ENCODE assay signal across 23 cellular contexts in genomic region chr10:44971935-44972792, GRCh38. TPM values are rescaled to one million over a fixed set of nuclear protein-coding genes. Genes with fewer than 3 reads are reported as not detected.
A peak's percentile ranks its signal among the peaks of the same experiment; 100 is the strongest.
DNase-seq lines count a peak whose midpoint lies in the region; ATAC-seq, FAIRE-seq and TF ChIP-seq lines count a peak whose summit lies in the region.
"Had no signal": no experiment of that assay in that cellular context is flagged by ENCODE, and none has a peak within 500 bp of the region (broad histone marks: within the 10 kb centered on the region; RNA-seq: fewer than 3 reads in every experiment).

No MANE protein-coding gene starts in this region.

- H3K9me3 Mint-ChIP-seq in activated T-cell treated with anti-CD3 and anti-CD28 coated beads, Interleukin-2, amount 50 U/mL, for 24 hours: no peaks in the 10 kb centered on the region
- H3K9me3 Mint-ChIP-seq: activated CD4-positive, alpha-beta T cell treated with anti-CD3 and anti-CD28 coated beads, Interleukin-2, amount 10 ng/mL, durations not matched to agents 7 days and 5 days had no signal

- H3K4me1 ChIP-seq in left ventricle myocardium inferior: peaks cover 91% of the 10 kb centered on the region
- H3K4me1 ChIP-seq in H1 (replicated peaks in 1 of 4; ENCODE audit: control insufficient read depth in 3 of 4, insufficient read depth in 4 of 4, low read length in 3 of 4): peaks cover 12 to 35% (median 27%) of the 10 kb centered on the region in 4 experiments
- H3K4me1 ChIP-seq in osteoblast (ENCODE audit: insufficient read depth, low read length): peaks cover 38% of the 10 kb centered on the region

- H3K4me2 ChIP-seq in H1 (ENCODE audit: insufficient read depth in 1 of 2, low read depth in 2 of 2, low read length in 2 of 2) (no peak overlapping the region), osteoblast (ENCODE audit: insufficient read depth, low read length) (no peak overlapping the region)

- H3K4ac ChIP-seq in H1 (replicated peaks; ENCODE audit: insufficient read length, low read depth, low read length): no peak overlapping the region

- H3K23ac ChIP-seq in H1 (ENCODE audit: insufficient read length): no peak overlapping the region

- no peak overlapping the region for H2BK12ac ChIP-seq in H1 (ENCODE audit: low read depth, low read length)

- in situ Hi-C loops in GM13977 (cut with MboI; ENCODE audit: low pct_unique_long_range_greater_than_20kb, low sequenced_read_pairs, unreplicated experiment): no loop called here

- no peak overlapping the region for H3K14ac ChIP-seq in H1 (ENCODE audit: insufficient read length)

- no peak overlapping the region for H2BK5ac ChIP-seq in H1 (ENCODE audit: low read depth, low read length)

- no peak for TF ChIP-seq EP300 in H1 (IDR thresholded peaks at IDR 0.05; ENCODE audit: borderline replicate concordance in 1 of 2, low read depth in 2 of 2, low read length in 2 of 2)

- DNase-seq in left ventricle myocardium inferior: no peak
- no peak for DNase-seq in Right ventricle myocardium superior
- no peak for DNase-seq in H1 (ENCODE audit: low read depth in 1 of 2, low spot score in 2 of 2)
- DNase-seq in osteoblast (ENCODE audit: insufficient read length, low spot score, missing footprints): peak; percentile 58
- DNase-seq in NCI-H2081 treated with DMSO at 0.1 percent for 48 hours (lab: John Stamatoyannopoulos, UW): no peak
- no peak for DNase-seq in GM13977 (ENCODE audit: low spot score)
- DNase-seq in activated T-cell treated with anti-CD3 and anti-CD28 coated beads, Interleukin-2, amount 50 U/mL, for 24 hours: no peak
- DNase-seq in effector CD4-positive, alpha-beta T cell: no peak
- DNase-seq: activated CD4-positive, alpha-beta T cell treated with anti-CD3 and anti-CD28 coated beads, Interleukin-2, amount 10 ng/mL, durations not matched to agents 7 days and 5 days; activated naive CD4-positive, alpha-beta T cell; activated T-cell treated with anti-CD3 and anti-CD28 coated beads, Interleukin-2, amount 50 U/mL, for 48 hours; cerebellar nuclear complex; DMS153; kidney glomerular epithelial cell; NCI-H1694; NCI-H524 treated with DMSO at 0.1 percent for 48 hours; NK-92 treated with Interleukin-12 subunit alpha and Interleukin-12 subunit beta, amount 100 ng/mL, for 24 hours; PC-3; SHP77; stimulated activated naive CD8-positive, alpha-beta T cell treated with anti-CD3 and anti-CD28 coated beads, Interleukin-15, Interleukin-2, amounts not matched to agents 100 U/mL and 50 U/mL, for 24 hours; T1000 had no signal

- no peak for TF ChIP-seq RAD21 in H1 (IDR thresholded peaks at IDR 0.05 in 1 of 2, conservative IDR thresholded peaks at IDR 0.05 in 1 of 2; ENCODE audit: low read depth in 2 of 2, low read length in 2 of 2)

- H3K27ac Mint-ChIP-seq in activated T-cell treated with anti-CD3 and anti-CD28 coated beads, Interleukin-2, amount 50 U/mL, for 24 hours: no peak overlapping the region
- H3K27ac Mint-ChIP-seq: activated CD4-positive, alpha-beta T cell treated with anti-CD3 and anti-CD28 coated beads, Interleukin-2, amount 10 ng/mL, durations not matched to agents 7 days and 5 days; progenitor cell of endocrine pancreas had no signal

- H3K56ac ChIP-seq in H1 (replicated peaks; ENCODE audit: insufficient read length, low read depth, low read length): no peak overlapping the region

- H2BK120ac ChIP-seq in H1 (replicated peaks; ENCODE audit: low read depth, low read length): no peak overlapping the region

- H2AFZ ChIP-seq in H1 (ENCODE audit: low read length): no peak overlapping the region
- no peak overlapping the region for H2AFZ ChIP-seq in osteoblast (ENCODE audit: low read length)

- peak overlapping the region; percentile 96 for H3K27ac ChIP-seq in left ventricle myocardium inferior (replicated peaks)
- no peak overlapping the region for H3K27ac ChIP-seq in H1 (ENCODE audit: low read depth, low read length)
- H3K27ac ChIP-seq in osteoblast (ENCODE audit: low read depth, low read length): no peak overlapping the region
- H3K27ac ChIP-seq: epithelial cell of prostate had no signal

- H3K23me2 ChIP-seq in H1 (ENCODE audit: low read depth, low read length): peaks cover 14% of the 10 kb centered on the region; the same call in 1 of the 2 replicates

- CTCF ChIA-PET in H1 (lab: Charles Lee; ENCODE audit: partially characterized antibody): interaction anchor here (1.2 to 2.6 kb wide), 7 partner anchors 9 to 47 kb away, joined by 4 to 26 read pairs (median 6); no protein-coding TSS in a partner anchor

- H2BK15ac ChIP-seq in H1 (ENCODE audit: low read length): 0 out of 2 replicates have a peak overlapping the region, but pooled peaks have one; percentile 40

- H3K27me3 Mint-ChIP-seq in activated T-cell treated with anti-CD3 and anti-CD28 coated beads, Interleukin-2, amount 50 U/mL, for 24 hours: peaks cover 5% of the 10 kb centered on the region
- H3K27me3 Mint-ChIP-seq: progenitor cell of endocrine pancreas had no signal

- no peak overlapping the region for H3K9ac ChIP-seq in H1 (replicated peaks in 1 of 4; ENCODE audit: extremely low read depth in 1 of 4, low read depth in 3 of 4, low read length in 3 of 4)

- no peak for ATAC-seq in Right ventricle myocardium superior (ENCODE audit: poor library complexity)
- ATAC-seq: PC-3; stimulated activated naive CD8-positive, alpha-beta T cell treated with anti-CD3 and anti-CD28 coated beads, Interleukin-15, Interleukin-2, amounts not matched to agents 100 U/mL and 50 U/mL, for 24 hours had no signal

- no peaks in the 10 kb centered on the region for H3K79me2 ChIP-seq in H1 (ENCODE audit: control insufficient read depth in 1 of 2, insufficient read depth in 2 of 2, low read length in 2 of 2)
- peaks cover 4% of the 10 kb centered on the region for H3K79me2 ChIP-seq in osteoblast (ENCODE audit: insufficient read depth, low read length)

- no peaks in the 10 kb centered on the region for H3K9me3 ChIP-seq in left ventricle myocardium inferior (replicated peaks)
- no peaks in the 10 kb centered on the region for H3K9me3 ChIP-seq in H1 (ENCODE audit: insufficient read depth in 2 of 2, low read depth in 1 of 2, low read length in 1 of 2)
- no peaks in the 10 kb centered on the region for H3K9me3 ChIP-seq in osteoblast (ENCODE audit: low read depth, low read length)

- H3K4me3 ChIP-seq in left ventricle myocardium inferior: no peak overlapping the region
- H3K4me3 ChIP-seq in H1 (ENCODE audit: extremely low read depth in 1 of 4, insufficient read depth in 2 of 4, low read depth in 3 of 4, low read length in 4 of 4): no peak overlapping the region
- H3K4me3 ChIP-seq in osteoblast (ENCODE audit: insufficient read depth, low read length): no peak overlapping the region

- H3K4me1 Mint-ChIP-seq in activated T-cell treated with anti-CD3 and anti-CD28 coated beads, Interleukin-2, amount 50 U/mL, for 24 hours (ENCODE audit: low read depth): peaks cover 38% of the 10 kb centered on the region

- FAIRE-seq in H1 (lab: Jason Lieb, UNC): no peak

- intact Hi-C loops in left ventricle myocardium inferior (cut with micrococcal nuclease): no loop called here
- intact Hi-C loops in Right ventricle myocardium superior (cut with DNase I): loop anchor here (5.0 kb wide), 1 partner anchor 40 kb away; no protein-coding TSS in a partner anchor

- no peak for TF ChIP-seq CTCF in left ventricle myocardium inferior (IDR thresholded peaks at IDR 0.05; ENCODE audit: borderline replicate concordance)
- no peak for TF ChIP-seq CTCF in H1 (IDR thresholded peaks at IDR 0.05; ENCODE audit: control extremely low read depth in 1 of 3, insufficient read depth in 1 of 3, low read depth in 1 of 3, low read length in 3 of 3)
- TF ChIP-seq CTCF in osteoblast (IDR thresholded peaks at IDR 0.05; ENCODE audit: extremely low read depth, low read depth, low read length): no peak
- no peak for TF ChIP-seq CTCF in GM13977 (IDR thresholded peaks at IDR 0.05; ENCODE audit: extremely low read depth, insufficient read depth, missing control alignments)

- 92% methylated on average over 12 of the region's 12 CpGs; no CpG with 5 or more reads in 1 of the 2 experiments for WGBS in H1 (ENCODE audit: extremely low coverage in 1 of 2, insufficient coverage in 1 of 2, insufficient read length in 1 of 2, insufficient replicate concordance in 2 of 2, low coverage in 1 of 2, low lambda C conversion rate in 2 of 2, missing lambda C conversion rate in 1 of 2), 2 experiments

- no peak overlapping the region for H4K91ac ChIP-seq in H1 (replicated peaks; ENCODE audit: insufficient read length, low read length)

- H3K36me3 ChIP-seq in left ventricle myocardium inferior (peaks cover 57% of the 10 kb centered on the region), H1 (ENCODE audit: control insufficient read depth in 2 of 4, insufficient read depth in 4 of 4, low read length in 3 of 4) (peaks cover 0 to 6% (median 0%) of the 10 kb centered on the region in 4 experiments; a peak in 3 of 8 replicates), osteoblast (ENCODE audit: insufficient read depth, low read length) (peaks cover 5% of the 10 kb centered on the region)

- peaks cover 0 to 2% of the 10 kb centered on the region in 2 experiments for H4K20me1 ChIP-seq in H1 (replicated peaks in 1 of 2; ENCODE audit: control insufficient read depth in 1 of 2, insufficient read depth in 2 of 2, low read length in 2 of 2)
- H4K20me1 ChIP-seq in osteoblast (ENCODE audit: insufficient read depth, low read length): no peaks in the 10 kb centered on the region

- POLR2A ChIA-PET in H1 (lab: Charles Lee; ENCODE audit: partially characterized antibody): interaction anchor here (0.8 to 1.9 kb wide), 5 partner anchors 9 to 39 kb away, joined by 3 to 7 read pairs (median 4); partner anchors contain the start of gene RASSF4

- H2BK20ac ChIP-seq in H1 (ENCODE audit: low read length): no peak overlapping the region

- no peak overlapping the region for H4K5ac ChIP-seq in H1 (ENCODE audit: insufficient read length, low read depth, low read length)

- peaks cover 5% of the 10 kb centered on the region; the same call in 1 of the 2 replicates for H3K79me1 ChIP-seq in H1 (ENCODE audit: low read depth, low read length)

- H3K27me3 ChIP-seq in left ventricle myocardium inferior (ENCODE audit: low read depth): no peaks in the 10 kb centered on the region
- no peaks in the 10 kb centered on the region; a peak in 1 of 7 replicates for H3K27me3 ChIP-seq in H1 (replicated peaks in 1 of 4; ENCODE audit: control insufficient read depth in 3 of 4, extremely low read depth in 1 of 4, insufficient read depth in 3 of 4, low read length in 3 of 4)
- no peaks in the 10 kb centered on the region for H3K27me3 ChIP-seq in osteoblast (ENCODE audit: insufficient read depth, low read length)

- no peak overlapping the region for H3K18ac ChIP-seq in H1 (ENCODE audit: extremely low read depth, low read length)

- no peak overlapping the region for H2AK5ac ChIP-seq in H1 (ENCODE audit: low read depth, low read length)

- no peak overlapping the region for H4K8ac ChIP-seq in H1 (ENCODE audit: extremely low read depth, insufficient read depth, low read length)

- no peaks in the 10 kb centered on the region for H3K36me3 Mint-ChIP-seq in activated T-cell treated with anti-CD3 and anti-CD28 coated beads, Interleukin-2, amount 50 U/mL, for 24 hours (ENCODE audit: low read depth)

- TF ChIP-seq POLR2A in H1 (IDR thresholded peaks at IDR 0.05; ENCODE audit: control extremely low read depth in 1 of 2, low read depth in 2 of 2, low read length in 2 of 2): no peak

- H3K4me3 Mint-ChIP-seq in activated T-cell treated with anti-CD3 and anti-CD28 coated beads, Interleukin-2, amount 50 U/mL, for 24 hours: no peak overlapping the region
- H3K4me3 Mint-ChIP-seq: activated CD4-positive, alpha-beta T cell treated with anti-CD3 and anti-CD28 coated beads, Interleukin-2, amount 10 ng/mL, durations not matched to agents 7 days and 5 days had no signal

RNA-seq across cellular contexts. Expression of gene DEPP1, which starts 6.4 kb away (rescaled TPM):
- total RNA-seq in left ventricle myocardium inferior (27.5 TPM), Right ventricle myocardium superior (35.1 TPM), osteoblast (43.6 and 87.6 TPM in 2 replicates)
- 0.67 and 0.80 TPM in 2 replicates for total RNA-seq in H1 (2021; fragmentation: NEBNext Ultra II Directional; extraction: Animal tissue kit (Norgen Biotek cat#: 25700))
- polyA plus RNA-seq in H1 (2011; rRNA removed): 4.5 and 5.3 TPM in 2 replicates
- polyA plus RNA-seq in H1 (2011; cell fraction: cytosol; rRNA removed): 3.6 TPM
- 6.4 TPM for polyA plus RNA-seq in H1 (2011; cell fraction: nucleus; rRNA removed)
- 1.5 to 2.8 TPM (median 2.0 TPM) in 4 replicates for polyA plus RNA-seq in H1 (2012, experiment 1 of 2)
- 1.9 TPM for polyA plus RNA-seq in H1 (2012, experiment 2 of 2)
- polyA plus RNA-seq in H1 (2013, experiment 1 of 2): 0.14 TPM
- 0.07 TPM for polyA plus RNA-seq in H1 (2013, experiment 2 of 2)
- 6.2 and 6.3 TPM in 2 replicates for polyA minus RNA-seq in H1 (2011; rRNA and poly(A)+ RNA removed)
- polyA minus RNA-seq in H1 (2011; cell fraction: cytosol; rRNA and poly(A)+ RNA removed): 2.8 TPM
- polyA minus RNA-seq in H1 (2011; cell fraction: nucleus; rRNA and poly(A)+ RNA removed): 6.5 TPM

RNA-seq across cellular contexts. Expression of gene RASSF4, which starts 12.6 kb away (rescaled TPM):
- total RNA-seq in left ventricle myocardium inferior (103 TPM), Right ventricle myocardium superior (87.5 TPM), osteoblast (2.9 and 4.0 TPM in 2 replicates)
- 12.3 and 14.5 TPM in 2 replicates for total RNA-seq in H1 (2021; fragmentation: NEBNext Ultra II Directional; extraction: Animal tissue kit (Norgen Biotek cat#: 25700))
- polyA plus RNA-seq in H1 (2011; rRNA removed): 14.3 and 16.1 TPM in 2 replicates
- 17.1 TPM for polyA plus RNA-seq in H1 (2011; cell fraction: cytosol; rRNA removed)
- 36.6 TPM for polyA plus RNA-seq in H1 (2011; cell fraction: nucleus; rRNA removed)
- 7.0 to 11.7 TPM (median 8.8 TPM) in 4 replicates for polyA plus RNA-seq in H1 (2012, experiment 1 of 2)
- polyA plus RNA-seq in H1 (2012, experiment 2 of 2): 5.5 TPM
- 7.2 TPM for polyA plus RNA-seq in H1 (2013, experiment 1 of 2)
- 6.4 TPM for polyA plus RNA-seq in H1 (2013, experiment 2 of 2)
- 12.2 and 16.5 TPM in 2 replicates for polyA minus RNA-seq in H1 (2011; rRNA and poly(A)+ RNA removed)
- 6.1 TPM for polyA minus RNA-seq in H1 (2011; cell fraction: cytosol; rRNA and poly(A)+ RNA removed)
- 29.0 TPM for polyA minus RNA-seq in H1 (2011; cell fraction: nucleus; rRNA and poly(A)+ RNA removed)

RNA-seq across cellular contexts. Expression of gene ZNF22, which starts 28.6 kb away (rescaled TPM):
- total RNA-seq in left ventricle myocardium inferior: 14.2 TPM
- total RNA-seq in Right ventricle myocardium superior: 11.4 TPM
- 42.5 and 45.2 TPM in 2 replicates for total RNA-seq in H1 (2021; fragmentation: NEBNext Ultra II Directional; extraction: Animal tissue kit (Norgen Biotek cat#: 25700))
- polyA plus RNA-seq in H1 (2011; rRNA removed): 9.6 and 18.2 TPM in 2 replicates
- 20.3 TPM for polyA plus RNA-seq in H1 (2011; cell fraction: cytosol; rRNA removed)
- polyA plus RNA-seq in H1 (2011; cell fraction: nucleus; rRNA removed): 7.0 TPM
- polyA plus RNA-seq in H1 (2012, experiment 1 of 2): 18.8 to 33.6 TPM (median 19.8 TPM) in 4 replicates
- polyA plus RNA-seq in H1 (2012, experiment 2 of 2): 2.6 TPM
- 40.3 TPM for polyA plus RNA-seq in H1 (2013, experiment 1 of 2)
- 40.4 TPM for polyA plus RNA-seq in H1 (2013, experiment 2 of 2)
- 10.3 and 11.8 TPM in 2 replicates for polyA minus RNA-seq in H1 (2011; rRNA and poly(A)+ RNA removed)
- 7.1 TPM for polyA minus RNA-seq in H1 (2011; cell fraction: cytosol; rRNA and poly(A)+ RNA removed)
- polyA minus RNA-seq in H1 (2011; cell fraction: nucleus; rRNA and poly(A)+ RNA removed): 10.3 TPM
- 13.8 and 14.4 TPM in 2 replicates for total RNA-seq in osteoblast

Comparison
In these comparisons a context has a peak if more than half of its experiments do, and no peak if none do; other contexts are left out.
1. RNA of gene DEPP1, which starts 6.4 kb away (total RNA-seq): 43.6 to 87.6 TPM in osteoblast, 35.1 TPM in Right ventricle myocardium superior (single experiment) and 27.5 TPM in left ventricle myocardium inferior (single experiment); 0.67 to 0.80 TPM in H1; every median in the first group is over 10 times any median in the second.